Comparison of ENCODE assay signal across 22 cellular contexts in the genomic region with DNA sequence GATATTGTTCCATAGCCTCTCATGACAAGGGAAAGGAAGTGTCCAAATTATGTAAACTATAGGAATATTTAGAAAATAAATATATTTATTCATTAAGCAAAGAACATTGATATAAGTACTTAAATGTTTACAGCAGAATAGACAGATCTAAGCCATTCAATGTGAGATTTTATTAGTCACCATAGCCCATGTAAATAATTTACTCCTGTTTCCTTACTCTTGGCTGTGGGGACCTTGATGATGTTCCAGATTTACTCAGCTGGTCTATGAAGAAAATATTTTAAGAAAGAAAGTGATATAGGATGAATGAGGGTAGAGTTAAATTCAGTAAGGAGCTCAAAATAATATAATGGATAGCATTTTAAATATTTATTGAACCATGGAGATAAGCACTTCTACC.
"Had no signal": no experiment of that assay in that cellular context is flagged by ENCODE, and none has a peak within 500 bp of the region (broad histone marks: within the 10 kb centered on the region; RNA-seq: fewer than 3 reads in every experiment).

No MANE protein-coding gene starts in this region.

- H3K27ac ChIP-seq: coronary artery, dorsolateral prefrontal cortex, esophagus squamous epithelium, gastrocnemius medialis, heart left ventricle, hepatocyte, left lung, lower lobe of right lung had no signal

- H3K36me3 ChIP-seq: esophagus squamous epithelium, gastrocnemius medialis, heart left ventricle, left lung, lower lobe of right lung had no signal

- H3K4me3 ChIP-seq: coronary artery, dorsolateral prefrontal cortex, esophagus squamous epithelium, gastrocnemius medialis, heart left ventricle, hepatocyte, left lung, lower lobe of right lung, mucosa of descending colon had no signal

- H3K4me1 ChIP-seq: esophagus squamous epithelium, gastrocnemius medialis, heart left ventricle, left lung, lower lobe of right lung had no signal

- H3K9me3 ChIP-seq: esophagus squamous epithelium, gastrocnemius medialis, left lung, mucosa of descending colon had no signal

- H3K27me3 ChIP-seq: dorsolateral prefrontal cortex, esophagus squamous epithelium, gastrocnemius medialis, heart left ventricle, hepatocyte, left lung had no signal

- DNase-seq: dermis blood vessel endothelial cell; dorsolateral prefrontal cortex; effector CD4-positive, alpha-beta T cell; effector memory CD4-positive, alpha-beta T cell; esophagus squamous epithelium; foreskin fibroblast; foreskin melanocyte; gastrocnemius medialis; heart left ventricle; hypothalamus; immature natural killer cell; islet precursor cell; left cardiac atrium; left lung; left ventricle myocardium superior; lower lobe of right lung; mesenchymal stem cell; mucosa of descending colon; naive B cell had no signal

- ATAC-seq: esophagus mucosa, gastrocnemius medialis, heart left ventricle, left cardiac atrium, left lung, left ventricle myocardium superior, lower lobe of right lung had no signal
